In genomic region chr3:45241206-45241605, GRCh38 we compare ENCODE assay signal across 20 cellular contexts. TPM values are rescaled to one million over a fixed set of nuclear protein-coding genes. Genes with fewer than 3 reads are reported as not detected.
DNase-seq lines count a peak whose midpoint lies in the region; ATAC-seq and TF ChIP-seq lines count a peak whose summit lies in the region.
"Had no signal": no experiment of that assay in that cellular context is flagged by ENCODE, and none has a peak within 500 bp of the region (broad histone marks: within the 10 kb centered on the region; RNA-seq: fewer than 3 reads in every experiment).

No MANE protein-coding gene starts in this region.

- no peak for ATAC-seq in HG03571 (IDR thresholded peaks at IDR 0.05; ENCODE audit: unreplicated experiment)
- ATAC-seq: GM12878, GM23338, Panc1 had no signal

- H3K36me3 ChIP-seq in endodermal cell (ENCODE audit: control insufficient read depth, insufficient read depth, low read length) (no peaks in the 10 kb centered on the region), esophagus squamous epithelium (no peaks in the 10 kb centered on the region), adrenal gland (replicated peaks in 1 of 2) (no peaks in the 10 kb centered on the region)

- TF ChIP-seq CTCF in endodermal cell (conservative IDR thresholded peaks at IDR 0.05) (no peak), esophagus squamous epithelium (IDR thresholded peaks at IDR 0.05) (no peak), adrenal gland (IDR thresholded peaks at IDR 0.05) (no peak)

- H3K4me3 Mint-ChIP-seq in endodermal cell = no peak overlapping the region
- H3K4me3 Mint-ChIP-seq: GM23338, H9 had no signal

- peaks cover 100% of the 10 kb centered on the region for H3K27me3 Mint-ChIP-seq in endodermal cell (ENCODE audit: insufficient read depth)

- H3K4me3 ChIP-seq in endodermal cell (ENCODE audit: low read length) (no peak overlapping the region), esophagus squamous epithelium (no peak overlapping the region), adrenal gland (no peak overlapping the region)
- H3K4me3 ChIP-seq: GM12878, GM23338 had no signal

- H3K9me3 Mint-ChIP-seq in endodermal cell = peaks cover 13% of the 10 kb centered on the region
- H3K9me3 Mint-ChIP-seq: GM23338 had no signal

- peaks cover 5% of the 10 kb centered on the region for H3K9me3 ChIP-seq in endodermal cell (ENCODE audit: control insufficient read depth, low read length)
- no peaks in the 10 kb centered on the region for H3K9me3 ChIP-seq in esophagus squamous epithelium
- H3K9me3 ChIP-seq in adrenal gland (replicated peaks in 1 of 3) = no peaks in the 10 kb centered on the region

- TF ChIP-seq POLR2A in esophagus squamous epithelium (IDR thresholded peaks at IDR 0.05) = no peak
- TF ChIP-seq POLR2A in adrenal gland (IDR thresholded peaks at IDR 0.05) = no peak

- 41 to 80% methylated on average over 1 to 3 of the region's 3 CpGs for WGBS in endodermal cell (ENCODE audit: insufficient coverage in 1 of 2, insufficient read length in 1 of 2), 2 experiments
- WGBS in esophagus squamous epithelium, 2 donors = 56 to 70% methylated on average over 2 to 3 of the region's 3 CpGs
- WGBS in adrenal gland, 4 donors = 65 to 83% (median 74%) methylated on average over 3 of the region's 3 CpGs

- DNase-seq in NCI-H2107 treated with DMSO at 0.1 percent for 48 hours (lab: John Stamatoyannopoulos, UW; ENCODE audit: unreplicated experiment) = peak; percentile 54
- no peak for DNase-seq in NCI-H2107 (lab: John Stamatoyannopoulos, UW)
- DNase-seq in NCI-H345 (lab: John Stamatoyannopoulos, UW) = peak; percentile 31
- DNase-seq in endodermal cell = peak; percentile 80
- no peak for DNase-seq in esophagus squamous epithelium (lab: John Stamatoyannopoulos, UW)
- no peak for DNase-seq in adrenal gland
- DNase-seq: GDM1, H9, KBM-7, MV-4-11, NCI-H446, NCI-H526 treated with DMSO at 0.1 percent for 48 hours, SHP77 had no signal

- no peak overlapping the region for H3K9ac ChIP-seq in endodermal cell (ENCODE audit: extremely low read depth, low read length, poor library complexity, severe bottlenecking)

- H3K27me3 ChIP-seq in endodermal cell (ENCODE audit: control insufficient read depth, insufficient read depth, low read length, poor library complexity, severe bottlenecking) (peaks cover 97% of the 10 kb centered on the region), esophagus squamous epithelium (peaks cover 0 to 6% (median 0%) of the 10 kb centered on the region in 4 donors), adrenal gland (no peaks in the 10 kb centered on the region)

- intact Hi-C loops in esophagus squamous epithelium (cut with DNase I) (no loop called here), adrenal gland (cut with DNase I) (no loop called here)

- H3K27ac ChIP-seq in endodermal cell (ENCODE audit: low read depth, low read length) (no peak overlapping the region), esophagus squamous epithelium (no peak overlapping the region), adrenal gland (no peak overlapping the region)
- H3K27ac ChIP-seq: RWPE1 had no signal

- peaks cover 13% of the 10 kb centered on the region for H3K4me1 Mint-ChIP-seq in endodermal cell

- H3K36me3 Mint-ChIP-seq in endodermal cell (ENCODE audit: low read depth) = peaks cover 2% of the 10 kb centered on the region

- H3K4me1 ChIP-seq in endodermal cell (ENCODE audit: control insufficient read depth, insufficient read depth, low read length) (no peaks in the 10 kb centered on the region), esophagus squamous epithelium (no peaks in the 10 kb centered on the region), adrenal gland (replicated peaks in 1 of 2) (no peaks in the 10 kb centered on the region)

- H3K27ac Mint-ChIP-seq in endodermal cell = no peak overlapping the region
- H3K27ac Mint-ChIP-seq: GM23338 had no signal

RNA-seq across cellular contexts. Expression of gene TMEM158, which starts 15.1 kb away (rescaled TPM):
- total RNA-seq in endodermal cell (1 to 10 TPM in 1 of 2 donors, under 1 TPM in 1; 0.31 to 5.5 TPM), esophagus squamous epithelium (10 to 100 TPM in 1 of 4 donors, 1 to 10 TPM in 3; 1.8 to 14.7 (median 4.4) TPM), adrenal gland (10 to 100 TPM in 7 of 8 donors, 1 to 10 TPM in 1; 8.9 to 31.4 (median 20.8) TPM)
- 16.6 TPM for polyA plus RNA-seq in endodermal cell (2013, experiment 1 of 2)
- 11.6 TPM for polyA plus RNA-seq in endodermal cell (2013, experiment 2 of 2)
- 10 to 100 TPM in 1 of 3 donors, 1 to 10 TPM in 2; 5.5 to 11.9 (median 8.5) TPM for polyA plus RNA-seq in adrenal gland
- total RNA-seq: GM12878; OCI-LY7; T-helper 1 cell treated with Interleukin-12 subunit alpha and Interleukin-12 subunit beta and Interleukin-4 antibody, amounts not matched to agents 30 ng/mL and 1 ng/mL, for 36 hours had no signal
- polyA plus RNA-seq: GM12878 had no signal

Comparison
In these comparisons a context has a peak if more than half of its experiments do, and no peak if none do; other contexts are left out.
1. DNase-seq: peak in NCI-H2107 treated with DMSO at 0.1 percent for 48 hours (single experiment), NCI-H345 (single experiment) and endodermal cell (single experiment); none in NCI-H2107 (single experiment), esophagus squamous epithelium (single experiment) and adrenal gland (0 of 7).